Comparison of ENCODE assay signal across 8 cellular contexts in the genomic region with DNA sequence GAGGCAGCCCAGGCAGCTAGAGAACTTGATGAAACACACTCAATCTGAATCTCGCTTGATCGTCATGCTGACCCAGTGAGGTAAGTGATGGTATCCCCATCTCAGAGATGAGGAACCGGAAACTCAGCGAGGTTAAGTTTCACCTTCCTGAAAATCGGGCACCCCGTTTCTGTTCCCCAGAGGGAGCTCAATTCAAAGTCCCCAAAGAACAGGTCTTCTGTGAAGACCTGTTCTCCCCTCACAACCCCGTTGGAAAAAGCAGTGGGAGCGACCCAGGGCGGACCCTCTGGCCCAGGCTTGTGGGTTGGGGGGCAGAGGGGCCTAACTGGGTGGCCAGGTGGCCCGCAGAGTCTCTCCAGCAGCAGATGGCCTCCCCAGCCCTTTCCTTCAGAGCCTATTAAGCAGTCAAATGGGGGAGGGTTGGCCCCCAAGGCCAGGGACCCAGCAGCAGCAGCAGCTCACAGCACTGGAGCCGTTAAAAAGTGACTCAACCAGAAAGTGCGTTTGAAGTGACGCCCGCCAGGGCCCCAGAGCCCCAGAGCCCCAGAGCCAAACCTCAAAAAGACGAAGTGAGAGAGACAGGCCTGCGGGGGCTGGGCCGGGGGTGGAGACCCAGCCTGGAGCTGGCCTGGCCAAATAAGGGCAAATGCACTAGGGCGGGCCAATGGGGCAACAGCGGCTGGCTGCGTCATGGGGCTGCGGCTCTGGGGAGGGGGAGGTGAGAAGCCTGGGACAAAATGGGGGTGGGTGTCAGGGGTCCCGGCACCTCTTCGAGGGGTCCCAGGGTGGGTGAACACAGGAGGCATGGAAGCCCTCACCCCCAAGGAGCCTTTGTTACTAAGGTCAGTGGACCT. TPM values are rescaled to one million over a fixed set of nuclear protein-coding genes. Genes with fewer than 3 reads are reported as not detected.
DNase-seq lines count a peak whose midpoint lies in the region; ATAC-seq and TF ChIP-seq lines count a peak whose summit lies in the region.

No MANE protein-coding gene starts in this region.

- H3K4me1 ChIP-seq in Caco-2 (peaks cover 34% of the 10 kb centered on the region), duodenal mucosa (ENCODE audit: control insufficient read depth in 1 of 2, insufficient read depth in 2 of 2, low read length in 2 of 2) (peaks cover 53 to 63% of the 10 kb centered on the region in 2 donors), mononuclear cell (ENCODE audit: insufficient read depth, low read length) (peaks cover 92% of the 10 kb centered on the region)

- TF ChIP-seq CTCF in Caco-2 (IDR thresholded peaks at IDR 0.05; ENCODE audit: insufficient read depth in 1 of 2, low read depth in 1 of 2, low read length in 1 of 2, severe bottlenecking in 1 of 2, unreplicated experiment in 1 of 2), result no peak

- H3K27me3 ChIP-seq in Caco-2 (replicated peaks; ENCODE audit: control insufficient read depth, insufficient read depth, low read length) (no peaks in the 10 kb centered on the region), duodenal mucosa (ENCODE audit: control insufficient read depth in 1 of 2, insufficient read depth in 2 of 2, low read length in 2 of 2) (no peaks in the 10 kb centered on the region), mononuclear cell (ENCODE audit: insufficient read depth, low read length) (no peaks in the 10 kb centered on the region)

- no peaks in the 10 kb centered on the region for H3K9me3 Mint-ChIP-seq in Caco-2 (ENCODE audit: unreplicated experiment)
- H3K9me3 Mint-ChIP-seq in activated CD4-positive, alpha-beta T cell treated with anti-CD3 and anti-CD28 coated beads, Interleukin-2, amount 10 ng/mL, durations not matched to agents 7 days and 5 days, result no peaks in the 10 kb centered on the region

- no peak overlapping the region for H3K4me3 Mint-ChIP-seq in Caco-2 (ENCODE audit: unreplicated experiment)
- H3K4me3 Mint-ChIP-seq in activated CD4-positive, alpha-beta T cell treated with anti-CD3 and anti-CD28 coated beads, Interleukin-2, amount 10 ng/mL, durations not matched to agents 7 days and 5 days, result peak overlapping the region; percentile 93

- peaks cover 15% of the 10 kb centered on the region for H3K4me1 Mint-ChIP-seq in Caco-2 (ENCODE audit: low read depth, unreplicated experiment)
- H3K4me1 Mint-ChIP-seq in activated CD4-positive, alpha-beta T cell treated with anti-CD3 and anti-CD28 coated beads, Interleukin-2, amount 10 ng/mL, durations not matched to agents 7 days and 5 days, result peaks cover 36% of the 10 kb centered on the region

- peak overlapping the region; percentile 74 for H3K27ac Mint-ChIP-seq in Caco-2 (ENCODE audit: unreplicated experiment)
- peak overlapping the region; percentile 99 for H3K27ac Mint-ChIP-seq in activated CD4-positive, alpha-beta T cell treated with anti-CD3 and anti-CD28 coated beads, Interleukin-2, amount 10 ng/mL, durations not matched to agents 7 days and 5 days

- peak; percentile 53 for ATAC-seq in GM21576 (IDR thresholded peaks at IDR 0.05; ENCODE audit: unreplicated experiment)

- no TSS peak for BruUV-seq in Caco-2 (replicated peaks; lab: Mats Ljungman, UMichigan)

- no peaks in the 10 kb centered on the region for H3K9me3 ChIP-seq in Caco-2
- no peaks in the 10 kb centered on the region for H3K9me3 ChIP-seq in duodenal mucosa (ENCODE audit: control insufficient read depth in 1 of 2, low read length in 2 of 2)
- no peaks in the 10 kb centered on the region for H3K9me3 ChIP-seq in mononuclear cell (ENCODE audit: low read depth, low read length)

- peak overlapping the region; percentile 90 for H3K27ac ChIP-seq in duodenal mucosa (ENCODE audit: low read depth, low read length)

- no peaks in the 10 kb centered on the region for H3K27me3 Mint-ChIP-seq in Caco-2 (ENCODE audit: insufficient read depth, unreplicated experiment)
- no peaks in the 10 kb centered on the region for H3K27me3 Mint-ChIP-seq in activated CD4-positive, alpha-beta T cell treated with anti-CD3 and anti-CD28 coated beads, Interleukin-2, amount 10 ng/mL, durations not matched to agents 7 days and 5 days

- POLR2A ChIA-PET in Caco-2 (lab: Charles Lee), result interaction anchor here (0.5 to 2.6 kb wide), 3 partner anchors 11 to 913 kb away, joined by 3 to 9 read pairs (median 8); a partner anchor contains a TSS
- POLR2A ChIA-PET in activated CD4-positive, alpha-beta T cell treated with anti-CD3 and anti-CD28 coated beads, Interleukin-2, amount 10 ng/mL, durations not matched to agents 7 days and 5 days (lab: Charles Lee), result interaction anchor here (0.6 to 10.3 kb wide), 7 partner anchors 6 to 87 kb away, joined by 3 to 244 read pairs (median 6); a partner anchor contains a TSS

- CTCF ChIA-PET in Caco-2 (lab: Charles Lee), result interaction anchor here (2.9 to 3.0 kb wide), 2 partner anchors 20 to 80 kb away, joined by 15 to 17 read pairs; a partner anchor contains a TSS
- CTCF ChIA-PET in activated CD4-positive, alpha-beta T cell treated with anti-CD3 and anti-CD28 coated beads, Interleukin-2, amount 10 ng/mL, durations not matched to agents 7 days and 5 days (lab: Charles Lee), result interaction anchor here (0.8 to 5.0 kb wide), 9 partner anchors 9 to 118 kb away, joined by 3 to 26 read pairs (median 4); a partner anchor contains a TSS

- DNase-seq in Caco-2 (peak; percentile 73 to 78), NCI-H2196 treated with DMSO at 0.1 percent for 48 hours (lab: John Stamatoyannopoulos, UW; ENCODE audit: unreplicated experiment) (no peak)
- peak; percentile 96 for DNase-seq in Jurkat, Clone E6-1 (ENCODE audit: low read depth, low spot score)
- DNase-seq in activated CD4-positive, alpha-beta T cell treated with anti-CD3 and anti-CD28 coated beads, Interleukin-2, amount 10 ng/mL, durations not matched to agents 7 days and 5 days, result peak; percentile 95
- peak; percentile 82 to 84 for DNase-seq in stimulated activated CD8-positive, alpha-beta memory T cell treated with anti-CD3 and anti-CD28 coated beads, Interleukin-7, amount 100 ng/mL, for 1 hour (ENCODE audit: low read depth in 2 of 2)

- no peaks in the 10 kb centered on the region for H3K36me3 ChIP-seq in Caco-2 (ENCODE audit: control insufficient read depth, insufficient read depth, low read length)
- H3K36me3 ChIP-seq in duodenal mucosa (ENCODE audit: control insufficient read depth in 1 of 2, insufficient read depth in 2 of 2, low read length in 2 of 2), result no peaks in the 10 kb centered on the region

- no peak overlapping the region for H3K4me3 ChIP-seq in Caco-2 (ENCODE audit: low read depth, low read length)
- H3K4me3 ChIP-seq in Jurkat, Clone E6-1 (ENCODE audit: low read length), result peak overlapping the region; percentile 100
- H3K4me3 ChIP-seq in duodenal mucosa (ENCODE audit: low read depth in 1 of 2, low read length in 2 of 2), result peak overlapping the region; percentile 38 to 50
- peak overlapping the region; percentile 64 for H3K4me3 ChIP-seq in mononuclear cell (ENCODE audit: low read length)

- H3K36me3 Mint-ChIP-seq in Caco-2 (ENCODE audit: insufficient read depth, unreplicated experiment), result peaks cover 69% of the 10 kb centered on the region
- peaks cover 63% of the 10 kb centered on the region for H3K36me3 Mint-ChIP-seq in activated CD4-positive, alpha-beta T cell treated with anti-CD3 and anti-CD28 coated beads, Interleukin-2, amount 10 ng/mL, durations not matched to agents 7 days and 5 days (ENCODE audit: low read depth)

- intact Hi-C loops in Caco-2 (cut with micrococcal nuclease; ENCODE audit: unreplicated experiment), result no loop called here

- H3K9ac ChIP-seq in duodenal mucosa (ENCODE audit: low read depth in 1 of 2, low read length in 2 of 2), result peak overlapping the region; percentile 43 to 70

RNA-seq across cellular contexts. Expression of a gene that starts 9.2 kb away (rescaled TPM):
- 6.0 and 7.4 TPM in 2 replicates for total RNA-seq in Caco-2 (2022)
- 13.8 TPM for polyA plus RNA-seq in Jurkat, Clone E6-1 (2012; ENCODE audit: insufficient read depth, insufficient read length)
- total RNA-seq in activated CD4-positive, alpha-beta T cell treated with anti-CD3 and anti-CD28 coated beads, Interleukin-2, amount 10 ng/mL, durations not matched to agents 7 days and 5 days, result 10 to 100 TPM; 44.1 to 57.5 TPM
- total RNA-seq in mononuclear cell, result 22.4 TPM

RNA-seq across cellular contexts. Expression of a gene that starts 14.2 kb away (rescaled TPM):
- total RNA-seq in Caco-2 (2022), result 70.9 and 71.4 TPM in 2 replicates
- 211 TPM for polyA plus RNA-seq in Jurkat, Clone E6-1 (2012; ENCODE audit: insufficient read depth, insufficient read length)
- total RNA-seq in activated CD4-positive, alpha-beta T cell treated with anti-CD3 and anti-CD28 coated beads, Interleukin-2, amount 10 ng/mL, durations not matched to agents 7 days and 5 days, result 10 to 100 TPM; 66.1 to 69.0 TPM
- 65.3 TPM for total RNA-seq in mononuclear cell

RNA-seq across cellular contexts. Expression of a gene that starts 57.1 kb away (rescaled TPM):
- 0.23 TPM in 1 of 2 replicates, not detected in the other for total RNA-seq in Caco-2 (2022)
- not detected for polyA plus RNA-seq in Jurkat, Clone E6-1 (2012; ENCODE audit: insufficient read depth, insufficient read length)
- not detected for total RNA-seq in activated CD4-positive, alpha-beta T cell treated with anti-CD3 and anti-CD28 coated beads, Interleukin-2, amount 10 ng/mL, durations not matched to agents 7 days and 5 days
- 0.42 TPM for total RNA-seq in mononuclear cell
